ENCODE assay signal across 20 cellular contexts in genomic region chr11:76292583-76293188, GRCh38.
DNase-seq lines count a peak whose midpoint lies in the region; ATAC-seq and TF ChIP-seq lines count a peak whose summit lies in the region.
"Had no signal": no experiment of that assay in that cellular context is flagged by ENCODE, and none has a peak within 500 bp of the region (broad histone marks: within the 10 kb centered on the region; RNA-seq: fewer than 3 reads in every experiment).

No MANE protein-coding gene starts in this region.

- H3K27me3 Mint-ChIP-seq in activated CD4-positive, alpha-beta T cell treated with anti-CD3 and anti-CD28 coated beads for 36 hours, result no peaks in the 10 kb centered on the region
- no peaks in the 10 kb centered on the region for H3K27me3 Mint-ChIP-seq in activated B cell treated with CpG ODN at 0.5 μM for 24 hours
- H3K27me3 Mint-ChIP-seq in naive thymus-derived CD8-positive, alpha-beta T cell, result no peaks in the 10 kb centered on the region
- H3K27me3 Mint-ChIP-seq: activated naive CD4-positive, alpha-beta T cell treated with anti-CD3 and anti-CD28 coated beads, Interleukin-2, amount 50 U/mL, for 24 hours had no signal

- peaks cover 23% of the 10 kb centered on the region for H3K4me1 Mint-ChIP-seq in activated CD4-positive, alpha-beta T cell treated with anti-CD3 and anti-CD28 coated beads for 36 hours
- H3K4me1 Mint-ChIP-seq in activated B cell treated with CpG ODN at 0.5 μM for 24 hours, result peaks cover 24% of the 10 kb centered on the region
- H3K4me1 Mint-ChIP-seq in naive thymus-derived CD8-positive, alpha-beta T cell, result peaks cover 19 to 42% (median 30%) of the 10 kb centered on the region in 4 donors

- POLR2A ChIA-PET in activated CD4-positive, alpha-beta T cell treated with anti-CD3 and anti-CD28 coated beads for 36 hours (lab: Charles Lee), result no interaction called here
- POLR2A ChIA-PET in activated B cell treated with CpG ODN at 0.5 μM for 24 hours (lab: Charles Lee), result interaction anchor here (1.7 kb wide), 1 partner anchor 58 kb away, joined by 6 read pairs; no protein-coding TSS in a partner anchor
- POLR2A ChIA-PET in naive thymus-derived CD8-positive, alpha-beta T cell (lab: Charles Lee), result no interaction called here

- no peak for ATAC-seq in activated CD4-positive, alpha-beta T cell treated with anti-CD3 and anti-CD28 coated beads for 36 hours
- ATAC-seq in GM18520 (IDR thresholded peaks at IDR 0.05; ENCODE audit: unreplicated experiment) (peak; percentile 4), activated B cell treated with CpG ODN at 0.5 μM for 24 hours (ENCODE audit: low read depth) (no peak), GM18498 (IDR thresholded peaks at IDR 0.05; ENCODE audit: unreplicated experiment) (no peak), GM19328 (IDR thresholded peaks at IDR 0.05; ENCODE audit: unreplicated experiment) (no peak)
- ATAC-seq in naive thymus-derived CD8-positive, alpha-beta T cell, result peak in 1 of 2 donors; percentile 5
- ATAC-seq: left lung had no signal

- no peak overlapping the region for H3K4me3 Mint-ChIP-seq in activated CD4-positive, alpha-beta T cell treated with anti-CD3 and anti-CD28 coated beads for 36 hours
- peak overlapping the region; percentile 55 for H3K4me3 Mint-ChIP-seq in activated B cell treated with CpG ODN at 0.5 μM for 24 hours
- H3K4me3 Mint-ChIP-seq in naive thymus-derived CD8-positive, alpha-beta T cell, result peak overlapping the region; percentile 36 to 70 (median 58)
- H3K4me3 Mint-ChIP-seq: activated naive CD4-positive, alpha-beta T cell treated with anti-CD3 and anti-CD28 coated beads, Interleukin-2, amount 50 U/mL, for 24 hours had no signal

- DNase-seq in activated CD4-positive, alpha-beta T cell treated with anti-CD3 and anti-CD28 coated beads for 36 hours, result no peak
- DNase-seq in activated CD4-positive, alpha-beta T cell treated with anti-CD3 and anti-CD28 coated beads, Interleukin-2, amount 50 U/mL, for 1 hour, result no peak
- no peak for DNase-seq in activated B cell treated with CpG ODN at 0.5 μM for 24 hours
- no peak for DNase-seq in naive thymus-derived CD8-positive, alpha-beta T cell
- DNase-seq in NCI-H524 (lab: John Stamatoyannopoulos, UW), result no peak
- DNase-seq: activated CD4-positive, CD25-positive, alpha-beta regulatory T cell treated with anti-CD3 and anti-CD28 coated beads, Interleukin-2, amount 50 U/mL, for 72 hours; caudate nucleus; COR-L47; GDM1; KG1; NCI-H2171; NCI-H524 treated with DMSO at 0.1 percent for 48 hours; SIG-M5; sigmoid colon; upper lobe of left lung had no signal

- H3K9me3 Mint-ChIP-seq in activated CD4-positive, alpha-beta T cell treated with anti-CD3 and anti-CD28 coated beads for 36 hours (ENCODE audit: low read depth), result no peaks in the 10 kb centered on the region
- no peaks in the 10 kb centered on the region for H3K9me3 Mint-ChIP-seq in activated B cell treated with CpG ODN at 0.5 μM for 24 hours
- H3K9me3 Mint-ChIP-seq in naive thymus-derived CD8-positive, alpha-beta T cell, result no peaks in the 10 kb centered on the region
- H3K9me3 Mint-ChIP-seq: activated naive CD4-positive, alpha-beta T cell treated with anti-CD3 and anti-CD28 coated beads, Interleukin-2, amount 50 U/mL, for 24 hours had no signal

- intact Hi-C loops in activated CD4-positive, alpha-beta T cell treated with anti-CD3 and anti-CD28 coated beads for 36 hours (cut with DNase I, micrococcal nuclease), result no loop called here
- intact Hi-C loops in activated B cell treated with CpG ODN at 0.5 μM for 24 hours (cut with micrococcal nuclease), result no loop called here

- CTCF ChIA-PET in activated CD4-positive, alpha-beta T cell treated with anti-CD3 and anti-CD28 coated beads for 36 hours (lab: Charles Lee), result interaction anchor here (0.6 to 1.4 kb wide), 4 partner anchors 11 to 605 kb away, joined by 3 to 5 read pairs (median 3); no protein-coding TSS in a partner anchor
- CTCF ChIA-PET in activated B cell treated with CpG ODN at 0.5 μM for 24 hours (lab: Charles Lee), result interaction anchor here (1.8 kb wide), 1 partner anchor 84 kb away, joined by 8 read pairs; no protein-coding TSS in a partner anchor

- no peak for TF ChIP-seq CTCF in activated B cell treated with CpG ODN at 0.5 μM for 24 hours (IDR thresholded peaks at IDR 0.05)

- H3K36me3 Mint-ChIP-seq in activated CD4-positive, alpha-beta T cell treated with anti-CD3 and anti-CD28 coated beads for 36 hours (ENCODE audit: low read depth), result no peaks in the 10 kb centered on the region
- H3K36me3 Mint-ChIP-seq in activated B cell treated with CpG ODN at 0.5 μM for 24 hours (ENCODE audit: low read depth), result no peaks in the 10 kb centered on the region
- no peaks in the 10 kb centered on the region for H3K36me3 Mint-ChIP-seq in naive thymus-derived CD8-positive, alpha-beta T cell
- H3K36me3 Mint-ChIP-seq: activated naive CD4-positive, alpha-beta T cell treated with anti-CD3 and anti-CD28 coated beads, Interleukin-2, amount 50 U/mL, for 24 hours had no signal

- peak overlapping the region; percentile 68 for H3K27ac Mint-ChIP-seq in activated CD4-positive, alpha-beta T cell treated with anti-CD3 and anti-CD28 coated beads for 36 hours
- H3K27ac Mint-ChIP-seq in activated B cell treated with CpG ODN at 0.5 μM for 24 hours, result no peak overlapping the region
- H3K27ac Mint-ChIP-seq in naive thymus-derived CD8-positive, alpha-beta T cell, result peak overlapping the region; percentile 44 to 93 (median 82)
- H3K27ac Mint-ChIP-seq: activated naive CD4-positive, alpha-beta T cell treated with anti-CD3 and anti-CD28 coated beads, Interleukin-2, amount 50 U/mL, for 24 hours had no signal
